9 cellular contexts compared by ENCODE assay signal in the genomic region with DNA sequence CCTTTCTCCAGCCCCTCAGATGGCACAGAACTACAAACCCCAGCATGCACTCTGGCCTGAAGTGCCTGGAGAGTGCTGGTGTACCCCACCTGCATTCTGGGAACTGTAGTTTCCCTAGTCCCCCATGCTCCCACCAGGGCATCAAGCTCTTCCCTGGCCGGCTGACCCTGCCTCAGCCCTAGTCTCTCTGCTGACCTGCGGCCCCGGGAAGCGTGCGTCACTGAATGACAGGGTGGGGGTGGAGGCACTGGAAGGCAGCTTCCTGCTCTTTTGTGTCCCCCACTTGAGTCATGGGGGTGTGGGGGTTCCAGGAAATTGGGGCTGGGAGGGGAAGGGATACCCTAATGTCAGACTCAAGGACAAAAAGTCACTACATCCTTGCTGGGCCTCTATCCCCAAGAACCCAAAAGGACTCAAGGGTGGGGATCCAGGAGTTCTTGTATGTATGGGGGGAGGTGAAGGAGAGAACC. TPM values are rescaled to one million over a fixed set of nuclear protein-coding genes. Genes with fewer than 3 reads are reported as not detected.
DNase-seq lines count a peak whose midpoint lies in the region; ATAC-seq and TF ChIP-seq lines count a peak whose summit lies in the region.
"Had no signal": no experiment of that assay in that cellular context is flagged by ENCODE, and none has a peak within 500 bp of the region (broad histone marks: within the 10 kb centered on the region; RNA-seq: fewer than 3 reads in every experiment).

No MANE protein-coding gene starts in this region.

- no peaks in the 10 kb centered on the region for H3K79me2 ChIP-seq in osteoblast (ENCODE audit: insufficient read depth, low read length)

- no peak overlapping the region for H3K4me3 ChIP-seq in osteoblast (ENCODE audit: insufficient read depth, low read length)

- H3K9me3 ChIP-seq in osteoblast (ENCODE audit: low read depth, low read length): no peaks in the 10 kb centered on the region

- H3K36me3 ChIP-seq in osteoblast (ENCODE audit: insufficient read depth, low read length): no peaks in the 10 kb centered on the region

- H3K36me3 Mint-ChIP-seq in IgD-negative memory B cell: no peaks in the 10 kb centered on the region
- peaks cover 2% of the 10 kb centered on the region for H3K36me3 Mint-ChIP-seq in chondrocyte (ENCODE audit: low read depth)
- H3K36me3 Mint-ChIP-seq in activated T-cell treated with anti-CD3 and anti-CD28 coated beads, Interleukin-2, amount 50 U/mL, for 24 hours (ENCODE audit: low read depth): no peaks in the 10 kb centered on the region

- H3K4me1 Mint-ChIP-seq in IgD-negative memory B cell: peaks cover 6 to 13% (median 9%) of the 10 kb centered on the region in 3 donors
- peaks cover 10% of the 10 kb centered on the region for H3K4me1 Mint-ChIP-seq in chondrocyte (ENCODE audit: low read depth)
- peaks cover 32% of the 10 kb centered on the region for H3K4me1 Mint-ChIP-seq in activated T-cell treated with anti-CD3 and anti-CD28 coated beads, Interleukin-2, amount 50 U/mL, for 24 hours (ENCODE audit: low read depth)

- no peak overlapping the region for H3K4me2 ChIP-seq in osteoblast (ENCODE audit: insufficient read depth, low read length)
- H3K4me2 ChIP-seq: KMS-11 had no signal

- H3K4me3 Mint-ChIP-seq in IgD-negative memory B cell (no peak overlapping the region), chondrocyte (ENCODE audit: unreplicated experiment) (no peak overlapping the region)
- H3K4me3 Mint-ChIP-seq in activated T-cell treated with anti-CD3 and anti-CD28 coated beads, Interleukin-2, amount 50 U/mL, for 24 hours: no peak overlapping the region

- no peaks in the 10 kb centered on the region for H4K20me1 ChIP-seq in osteoblast (ENCODE audit: insufficient read depth, low read length)

- no peak overlapping the region for H3K27ac ChIP-seq in osteoblast (ENCODE audit: low read depth, low read length)
- H3K27ac ChIP-seq: KMS-11 had no signal

- DNase-seq in NCI-H1092 (lab: John Stamatoyannopoulos, UW) (peak; percentile 52), NCI-H1092 treated with DMSO at 0.1 percent for 48 hours (lab: John Stamatoyannopoulos, UW) (no peak), chondrocyte (ENCODE audit: low spot score) (no peak), osteoblast (ENCODE audit: insufficient read length, low spot score, missing footprints) (peak; percentile 95)
- DNase-seq in activated T-cell treated with anti-CD3 and anti-CD28 coated beads, Interleukin-2, amount 50 U/mL, for 24 hours: no peak
- no peak for DNase-seq in stimulated activated CD4-positive, alpha-beta T cell treated with anti-CD3 and anti-CD28 coated beads, Interleukin-15, amount 100 ng/mL, for 24 hours

- no peak overlapping the region for H2AFZ ChIP-seq in osteoblast (ENCODE audit: low read length)

- H3K27ac Mint-ChIP-seq in IgD-negative memory B cell (peak overlapping the region in 2 of 3 donors; percentile 78 to 82), chondrocyte (ENCODE audit: unreplicated experiment) (peak overlapping the region; percentile 52)
- no peak overlapping the region for H3K27ac Mint-ChIP-seq in activated T-cell treated with anti-CD3 and anti-CD28 coated beads, Interleukin-2, amount 50 U/mL, for 24 hours

- ATAC-seq in GM21717 (IDR thresholded peaks at IDR 0.05; ENCODE audit: unreplicated experiment): no peak

- no peak for TF ChIP-seq CTCF in chondrocyte (IDR thresholded peaks at IDR 0.05)
- TF ChIP-seq CTCF in osteoblast (IDR thresholded peaks at IDR 0.05; ENCODE audit: extremely low read depth, low read depth, low read length): no peak

- peaks cover 5 to 18% (median 17%) of the 10 kb centered on the region in 3 donors for H3K9me3 Mint-ChIP-seq in IgD-negative memory B cell
- peaks cover 15% of the 10 kb centered on the region for H3K9me3 Mint-ChIP-seq in chondrocyte (ENCODE audit: low read depth)
- peaks cover 19% of the 10 kb centered on the region for H3K9me3 Mint-ChIP-seq in activated T-cell treated with anti-CD3 and anti-CD28 coated beads, Interleukin-2, amount 50 U/mL, for 24 hours

- no peaks in the 10 kb centered on the region for H3K4me1 ChIP-seq in osteoblast (ENCODE audit: insufficient read depth, low read length)

- H3K27me3 ChIP-seq in osteoblast (ENCODE audit: insufficient read depth, low read length): peaks cover 3% of the 10 kb centered on the region

- H3K27me3 Mint-ChIP-seq in IgD-negative memory B cell (peaks cover 32% of the 10 kb centered on the region), chondrocyte (ENCODE audit: low read depth) (no peaks in the 10 kb centered on the region)
- no peaks in the 10 kb centered on the region for H3K27me3 Mint-ChIP-seq in activated T-cell treated with anti-CD3 and anti-CD28 coated beads, Interleukin-2, amount 50 U/mL, for 24 hours

RNA-seq across cellular contexts. Expression of a gene that starts 2.1 kb away (rescaled TPM):
- 2.0 TPM for polyA plus RNA-seq in IgD-negative memory B cell
- total RNA-seq in chondrocyte: not detected in 3 replicates
- not detected in 2 replicates for total RNA-seq in osteoblast

RNA-seq across cellular contexts. Expression of a gene that starts 14.7 kb away (rescaled TPM):
- polyA plus RNA-seq in IgD-negative memory B cell: 2.5 TPM
- total RNA-seq in chondrocyte (0.19 to 0.33 TPM (median 0.30 TPM) in 3 replicates), osteoblast (not detected in 2 replicates)

RNA-seq across cellular contexts. Expression of a gene that starts 31.4 kb away (rescaled TPM):
- polyA plus RNA-seq in IgD-negative memory B cell: 11.2 TPM
- total RNA-seq in chondrocyte (1.5 to 1.6 TPM in 2 of 3 replicates, not detected in the other), osteoblast (not detected in 2 replicates)

RNA-seq across cellular contexts. Expression of a gene that starts 35.4 kb away (rescaled TPM):
- 21.6 TPM for polyA plus RNA-seq in IgD-negative memory B cell
- total RNA-seq in chondrocyte: 30.2 to 45.7 TPM (median 32.1 TPM) in 3 replicates
- 32.6 and 35.1 TPM in 2 replicates for total RNA-seq in osteoblast

RNA-seq across cellular contexts. Expression of a gene that starts 55.5 kb away (rescaled TPM):
- not detected for polyA plus RNA-seq in IgD-negative memory B cell
- total RNA-seq in chondrocyte (2.2 to 4.9 TPM (median 2.4 TPM) in 3 replicates), osteoblast (under 0.01 and 0.29 TPM in 2 replicates)

Comparison
In these comparisons a context has a peak if more than half of its experiments do, and no peak if none do; other contexts are left out.
1. DNase-seq: peak in NCI-H1092 (single experiment) and osteoblast (single experiment); none in NCI-H1092 treated with DMSO at 0.1 percent for 48 hours (single experiment), chondrocyte (single experiment), activated T-cell treated with anti-CD3 and anti-CD28 coated beads, Interleukin-2, amount 50 U/mL, for 24 hours (single experiment) and stimulated activated CD4-positive, alpha-beta T cell treated with anti-CD3 and anti-CD28 coated beads, Interleukin-15, amount 100 ng/mL, for 24 hours (single experiment).